8 cellular contexts compared by ENCODE assay signal in genomic region chr12:104303538-104304151, GRCh38. TPM values are rescaled to one million over a fixed set of nuclear protein-coding genes. Genes with fewer than 3 reads are reported as not detected.
DNase-seq lines count a peak whose midpoint lies in the region; ATAC-seq and TF ChIP-seq lines count a peak whose summit lies in the region.

Gene EID3 (plus strand): TSS chr12:104303739. CDS start chr12:104303935, 196 bp downstream.

- peak within 1 kb of the TSS; percentile 95 for H3K27ac ChIP-seq in CD4-positive, alpha-beta memory T cell (ENCODE audit: low read depth, low read length)
- H3K27ac ChIP-seq in Karpas-422 (ENCODE audit: low read length) = no peak within 1 kb of the TSS

- H3K27ac Mint-ChIP-seq in CD4-positive, alpha-beta memory T cell = peak within 1 kb of the TSS; percentile 97 to 98 (median 98)
- H3K27ac Mint-ChIP-seq in natural killer cell treated with Interleukin-12 subunit alpha and Interleukin-12 subunit beta and Interleukin-15 and Interleukin-18, amount 100 ng/mL, for 72 hours = peak within 1 kb of the TSS; percentile 94 to 99

- peaks cover 4 to 7% of the 10 kb centered on the region in 2 donors for H3K36me3 Mint-ChIP-seq in CD4-positive, alpha-beta memory T cell
- H3K36me3 Mint-ChIP-seq in natural killer cell treated with Interleukin-12 subunit alpha and Interleukin-12 subunit beta and Interleukin-15 and Interleukin-18, amount 100 ng/mL, for 72 hours = peaks cover 6% of the 10 kb centered on the region

- TF ChIP-seq CTCF in fibroblast of villous mesenchyme (IDR thresholded peaks at IDR 0.05; ENCODE audit: insufficient read depth, low read depth, low read length) = no peak

- H2AFZ ChIP-seq in Karpas-422 (ENCODE audit: low read length) = no peak within 1 kb of the TSS

- no peaks in the 10 kb centered on the region for H3K36me3 ChIP-seq in CD4-positive, alpha-beta memory T cell (ENCODE audit: insufficient read depth, low read length)
- peaks cover 20% of the 10 kb centered on the region; the same call in 1 of the 2 replicates for H3K36me3 ChIP-seq in Karpas-422 (ENCODE audit: insufficient read depth, low read length)

- no peaks in the 10 kb centered on the region for H3K27me3 Mint-ChIP-seq in CD4-positive, alpha-beta memory T cell
- H3K27me3 Mint-ChIP-seq in natural killer cell treated with Interleukin-12 subunit alpha and Interleukin-12 subunit beta and Interleukin-15 and Interleukin-18, amount 100 ng/mL, for 72 hours = no peaks in the 10 kb centered on the region

- POLR2A ChIA-PET in CD4-positive, alpha-beta memory T cell (lab: Charles Lee; ENCODE audit: partially characterized antibody) = interaction anchor here (0.6 to 3.2 kb wide), 11 partner anchors 10 to 804 kb away, joined by 3 to 97 read pairs (median 4); partner anchors contain the start of genes HSP90B1, NFYB, TDG and WASHC4

- H3K79me2 ChIP-seq in Karpas-422 (ENCODE audit: low read length) = peaks cover 96% of the 10 kb centered on the region

- peak within 1 kb of the TSS; percentile 90 to 99 (median 97) for H3K4me3 Mint-ChIP-seq in CD4-positive, alpha-beta memory T cell
- H3K4me3 Mint-ChIP-seq in natural killer cell treated with Interleukin-12 subunit alpha and Interleukin-12 subunit beta and Interleukin-15 and Interleukin-18, amount 100 ng/mL, for 72 hours = peak within 1 kb of the TSS; percentile 91

- H4K20me1 ChIP-seq in Karpas-422 (ENCODE audit: insufficient read depth, low read depth, low read length) = peaks cover 30% of the 10 kb centered on the region

- H3K27me3 ChIP-seq in CD4-positive, alpha-beta memory T cell (ENCODE audit: insufficient read depth, low read length) = no peaks in the 10 kb centered on the region
- no peaks in the 10 kb centered on the region for H3K27me3 ChIP-seq in Karpas-422 (ENCODE audit: low read length)

- H3K9me2 ChIP-seq in Karpas-422 (replicated peaks; ENCODE audit: insufficient read depth, low read length) = no peaks in the 10 kb centered on the region

- no peak within 1 kb of the TSS for H3K4me2 ChIP-seq in Karpas-422 (ENCODE audit: low read depth, low read length, poor library complexity, severe bottlenecking)

- ATAC-seq in GM21528 (IDR thresholded peaks at IDR 0.05; ENCODE audit: low FRiP score, unreplicated experiment) = peak; percentile 74
- peak; percentile 99 for ATAC-seq in natural killer cell treated with Interleukin-12 subunit alpha and Interleukin-12 subunit beta and Interleukin-15 and Interleukin-18, amount 100 ng/mL, for 72 hours

- peak within 1 kb of the TSS; percentile 64 to 67 for H3K4me3 ChIP-seq in CD4-positive, alpha-beta memory T cell (ENCODE audit: low read length in 2 of 2)
- H3K4me3 ChIP-seq in fibroblast of villous mesenchyme (ENCODE audit: low read depth, low read length) (peak within 1 kb of the TSS; percentile 51), Karpas-422 (ENCODE audit: low read length) (no peak within 1 kb of the TSS)

- DNase-seq in CD4-positive, alpha-beta memory T cell = peak; percentile 90 to 93 (median 91)
- DNase-seq in NCI-H2227 (lab: John Stamatoyannopoulos, UW; ENCODE audit: unreplicated experiment) (peak; percentile 96), activated gamma-delta T cell treated with Interleukin-2 at 50 U/mL for 16 hours (peak; percentile 88), fibroblast of villous mesenchyme (ENCODE audit: low read depth) (peak; percentile 89), Karpas-422 (no peak)
- peak; percentile 97 for DNase-seq in natural killer cell treated with Interleukin-12 subunit alpha and Interleukin-12 subunit beta and Interleukin-15 and Interleukin-18, amount 100 ng/mL, for 72 hours (ENCODE audit: low spot score)
- peak; percentile 79 to 91 (median 86) for DNase-seq in stimulated activated naive CD4-positive, alpha-beta T cell (lab: John Stamatoyannopoulos, UW)

- H3K4me1 Mint-ChIP-seq in CD4-positive, alpha-beta memory T cell = peaks cover 40 to 78% (median 55%) of the 10 kb centered on the region in 4 donors
- peaks cover 34 to 55% of the 10 kb centered on the region in 2 donors for H3K4me1 Mint-ChIP-seq in natural killer cell treated with Interleukin-12 subunit alpha and Interleukin-12 subunit beta and Interleukin-15 and Interleukin-18, amount 100 ng/mL, for 72 hours (ENCODE audit: low read depth in 2 of 2)

- H3K9me3 Mint-ChIP-seq in CD4-positive, alpha-beta memory T cell = no peaks in the 10 kb centered on the region
- no peaks in the 10 kb centered on the region for H3K9me3 Mint-ChIP-seq in natural killer cell treated with Interleukin-12 subunit alpha and Interleukin-12 subunit beta and Interleukin-15 and Interleukin-18, amount 100 ng/mL, for 72 hours

- H3K4me1 ChIP-seq in CD4-positive, alpha-beta memory T cell (ENCODE audit: insufficient read depth, low read length) = peaks cover 41% of the 10 kb centered on the region
- H3K4me1 ChIP-seq in Karpas-422 (ENCODE audit: low read length) = peaks cover 19% of the 10 kb centered on the region

- intact Hi-C loops in CD4-positive, alpha-beta memory T cell (cut with micrococcal nuclease) = loop anchor here (1.0 to 10.0 kb wide), 6 partner anchors 15 to 241 kb away; partner anchors contain the start of genes HCFC2 and TXNRD1

- H3K9ac ChIP-seq in Karpas-422 (ENCODE audit: low read length) = no peak within 1 kb of the TSS

- CTCF ChIA-PET in CD4-positive, alpha-beta memory T cell (lab: Charles Lee; ENCODE audit: partially characterized antibody) = interaction anchor here (0.7 to 3.5 kb wide), 9 partner anchors 10 to 103 kb away, joined by 3 to 41 read pairs (median 6); partner anchors contain the start of gene TXNRD1

- H3K9me3 ChIP-seq in CD4-positive, alpha-beta memory T cell (ENCODE audit: control insufficient read depth in 1 of 2, low read length in 2 of 2) = no peaks in the 10 kb centered on the region
- H3K9me3 ChIP-seq in Karpas-422 (ENCODE audit: low read length) = no peaks in the 10 kb centered on the region

RNA-seq across cellular contexts. Expression of gene EID3, which starts in this region (rescaled TPM):
- 1 to 10 TPM; 9.4 to 9.9 TPM for total RNA-seq in CD4-positive, alpha-beta memory T cell
- polyA plus RNA-seq in CD4-positive, alpha-beta memory T cell = 10 to 100 TPM; 12.7 to 15.6 TPM
- total RNA-seq in fibroblast of villous mesenchyme = 11.6 and 25.0 TPM in 2 replicates
- 10 to 100 TPM in 1 of 2 donors, 1 to 10 TPM in 1; 9.0 to 17.9 TPM for total RNA-seq in natural killer cell treated with Interleukin-12 subunit alpha and Interleukin-12 subunit beta and Interleukin-15 and Interleukin-18, amount 100 ng/mL, for 72 hours
- 1.5 and 2.7 TPM in 2 replicates for total RNA-seq in Karpas-422 (2014; rRNA removed; shearing (Covaris generic); ENCODE audit: low replicate concordance)
